Comparison of ENCODE assay signal across 26 cellular contexts in the genomic region with DNA sequence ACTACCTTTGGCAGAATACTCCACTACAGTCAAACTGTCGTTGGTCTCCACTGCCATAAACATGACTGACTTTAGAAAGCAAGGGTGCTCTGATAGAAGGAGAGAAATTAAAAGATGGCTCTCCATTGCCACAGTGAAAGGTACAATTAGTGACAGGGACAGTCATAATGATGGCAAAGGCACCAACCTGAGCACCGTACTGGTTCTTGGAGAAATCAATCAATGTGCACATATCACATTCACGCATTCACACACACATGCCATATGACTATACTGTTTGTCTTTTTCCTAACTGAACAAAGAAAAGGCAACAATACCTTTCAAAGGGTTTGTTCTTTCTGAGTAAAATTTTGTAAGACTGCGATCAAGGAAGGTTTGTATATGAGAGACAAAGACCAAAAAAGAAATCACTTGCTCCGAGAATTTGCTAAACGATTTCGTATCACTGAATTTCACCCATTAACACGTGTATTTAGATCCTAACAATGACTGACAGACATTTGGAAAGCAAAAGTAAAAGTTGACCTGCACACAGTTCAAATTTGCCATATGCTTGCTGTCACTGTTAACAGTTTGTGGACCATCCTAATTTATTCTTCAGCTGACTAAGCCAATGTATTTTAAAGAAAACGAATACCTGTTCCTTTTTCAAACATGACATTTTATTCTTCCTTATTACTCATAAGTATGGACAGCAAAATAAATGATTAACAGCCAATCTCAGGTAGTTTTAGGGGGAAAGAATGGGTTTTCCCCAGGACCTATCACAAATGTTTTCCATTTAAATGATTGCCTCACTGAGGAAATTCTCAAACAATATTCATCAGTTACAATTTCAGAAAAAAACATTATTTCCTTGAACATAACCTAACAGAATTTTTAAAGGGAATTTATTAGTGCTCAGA.
A peak's percentile ranks its signal among the peaks of the same experiment; 100 is the strongest.
DNase-seq lines count a peak whose midpoint lies in the region; ATAC-seq and TF ChIP-seq lines count a peak whose summit lies in the region.
"Had no signal": no experiment of that assay in that cellular context is flagged by ENCODE, and none has a peak within 500 bp of the region (broad histone marks: within the 10 kb centered on the region; RNA-seq: fewer than 3 reads in every experiment).

No MANE protein-coding gene starts in this region.

- H3K27me3 ChIP-seq in brain microvascular endothelial cell (replicated peaks), result no peaks in the 10 kb centered on the region
- H3K27me3 ChIP-seq: BE2C, colonic mucosa, left lung, sigmoid colon, testis had no signal

- H3K9me3 Mint-ChIP-seq in activated T-cell treated with anti-CD3 and anti-CD28 coated beads, Interleukin-2, amount 50 U/mL, for 24 hours, result peaks cover 12% of the 10 kb centered on the region
- peaks cover 5% of the 10 kb centered on the region for H3K9me3 Mint-ChIP-seq in activated B cell treated with CpG ODN at 0.5 μM for 24 hours
- H3K9me3 Mint-ChIP-seq in stimulated activated naive B cell treated with anti-CD40 and anti-IgM and Interleukin-4, amounts not matched to agents 10 μg/mL and 1 μg/mL and 100 μg/mL, for 72 hours, result peaks cover 5 to 8% of the 10 kb centered on the region in 2 donors

- intact Hi-C loops in activated B cell treated with CpG ODN at 0.5 μM for 24 hours (cut with micrococcal nuclease), result loop anchor here (1.0 kb wide), 1 partner anchor 144 kb away; no protein-coding TSS in a partner anchor

- H3K36me3 ChIP-seq in brain microvascular endothelial cell (replicated peaks), result no peaks in the 10 kb centered on the region
- H3K36me3 ChIP-seq: BE2C, colonic mucosa, left lung, sigmoid colon, WERI-Rb-1 had no signal

- H3K27ac ChIP-seq in brain microvascular endothelial cell, result no peak overlapping the region
- H3K27ac ChIP-seq: colonic mucosa, left lung, sigmoid colon, SK-N-MC, testis, WERI-Rb-1 had no signal

- DNase-seq in activated T-cell treated with anti-CD3 and anti-CD28 coated beads, Interleukin-2, amount 50 U/mL, for 24 hours, result no peak
- DNase-seq in activated T-cell treated with anti-CD3 and anti-CD28 coated beads for 4 hours (no peak), activated B cell treated with CpG ODN at 0.5 μM for 24 hours (no peak), NOMO-1 (lab: John Stamatoyannopoulos, UW; ENCODE audit: unreplicated experiment in 2 of 2) (no peak), brain microvascular endothelial cell (no peak)
- no peak for DNase-seq in stimulated activated naive B cell treated with anti-CD40 and anti-IgM and Interleukin-4, amounts not matched to agents 10 μg/mL and 1 μg/mL and 100 μg/mL, for 72 hours
- DNase-seq: activated CD4-positive, alpha-beta memory T cell treated with anti-CD3 and anti-CD28 coated beads for 36 hours; BE2C; colonic mucosa; endodermal cell; H9; left lung; NCI-H146; NCI-H2227 treated with DMSO at 0.1 percent for 48 hours; NCI-H82; nephron progenitor cell; RPMI8226; sigmoid colon; testis; WERI-Rb-1 had no signal

- POLR2A ChIA-PET in activated B cell treated with CpG ODN at 0.5 μM for 24 hours (lab: Charles Lee), result no interaction called here

- peaks cover 25% of the 10 kb centered on the region for H3K4me1 Mint-ChIP-seq in activated T-cell treated with anti-CD3 and anti-CD28 coated beads, Interleukin-2, amount 50 U/mL, for 24 hours (ENCODE audit: low read depth)
- H3K4me1 Mint-ChIP-seq in activated B cell treated with CpG ODN at 0.5 μM for 24 hours, result peaks cover 19% of the 10 kb centered on the region
- H3K4me1 Mint-ChIP-seq in stimulated activated naive B cell treated with anti-CD40 and anti-IgM and Interleukin-4, amounts not matched to agents 10 μg/mL and 1 μg/mL and 100 μg/mL, for 72 hours, result peaks cover 3 to 15% of the 10 kb centered on the region in 2 donors
- H3K4me1 Mint-ChIP-seq: mesothelial cell of epicardium had no signal

- TF ChIP-seq CTCF in activated B cell treated with CpG ODN at 0.5 μM for 24 hours (IDR thresholded peaks at IDR 0.05) (no peak), brain microvascular endothelial cell (IDR thresholded peaks at IDR 0.05; ENCODE audit: low read depth, low read length, missing control alignments) (no peak)

- in situ Hi-C loops in brain microvascular endothelial cell (cut with HindIII; ENCODE audit: low pct_ligation_motif_present, low sequenced_read_pairs), result no loop called here

- H3K36me3 Mint-ChIP-seq in activated T-cell treated with anti-CD3 and anti-CD28 coated beads, Interleukin-2, amount 50 U/mL, for 24 hours (ENCODE audit: low read depth), result no peaks in the 10 kb centered on the region
- H3K36me3 Mint-ChIP-seq in activated B cell treated with CpG ODN at 0.5 μM for 24 hours (ENCODE audit: low read depth), result no peaks in the 10 kb centered on the region
- H3K36me3 Mint-ChIP-seq in stimulated activated naive B cell treated with anti-CD40 and anti-IgM and Interleukin-4, amounts not matched to agents 10 μg/mL and 1 μg/mL and 100 μg/mL, for 72 hours, result no peaks in the 10 kb centered on the region
- H3K36me3 Mint-ChIP-seq: activated CD4-positive, alpha-beta memory T cell treated with anti-CD3 and anti-CD28 coated beads for 36 hours; IgD-negative memory B cell had no signal

- peaks cover 5% of the 10 kb centered on the region for H3K27me3 Mint-ChIP-seq in activated T-cell treated with anti-CD3 and anti-CD28 coated beads, Interleukin-2, amount 50 U/mL, for 24 hours
- no peaks in the 10 kb centered on the region for H3K27me3 Mint-ChIP-seq in activated B cell treated with CpG ODN at 0.5 μM for 24 hours
- no peaks in the 10 kb centered on the region for H3K27me3 Mint-ChIP-seq in stimulated activated naive B cell treated with anti-CD40 and anti-IgM and Interleukin-4, amounts not matched to agents 10 μg/mL and 1 μg/mL and 100 μg/mL, for 72 hours
- H3K27me3 Mint-ChIP-seq: IgD-negative memory B cell had no signal

- CTCF ChIA-PET in activated B cell treated with CpG ODN at 0.5 μM for 24 hours (lab: Charles Lee), result no interaction called here

- ATAC-seq in HG02678 (IDR thresholded peaks at IDR 0.05; ENCODE audit: unreplicated experiment) (peak; percentile 66), activated B cell treated with CpG ODN at 0.5 μM for 24 hours (ENCODE audit: low read depth) (peak; percentile 57), HG03442 (IDR thresholded peaks at IDR 0.05; ENCODE audit: unreplicated experiment) (no peak)
- ATAC-seq in stimulated activated naive B cell treated with anti-CD40 and anti-IgM and Interleukin-4, amounts not matched to agents 10 μg/mL and 1 μg/mL and 100 μg/mL, for 72 hours (replicated peaks), result peak; percentile 38 to 61
- ATAC-seq: left lung had no signal

- H3K4me3 Mint-ChIP-seq in activated T-cell treated with anti-CD3 and anti-CD28 coated beads, Interleukin-2, amount 50 U/mL, for 24 hours, result no peak overlapping the region
- peak overlapping the region; percentile 9 for H3K4me3 Mint-ChIP-seq in activated B cell treated with CpG ODN at 0.5 μM for 24 hours
- no peak overlapping the region for H3K4me3 Mint-ChIP-seq in stimulated activated naive B cell treated with anti-CD40 and anti-IgM and Interleukin-4, amounts not matched to agents 10 μg/mL and 1 μg/mL and 100 μg/mL, for 72 hours
- H3K4me3 Mint-ChIP-seq: activated CD4-positive, alpha-beta memory T cell treated with anti-CD3 and anti-CD28 coated beads for 36 hours; activated T-helper 1 cell treated with anti-CD3 and anti-CD28 coated beads, Interleukin-12 subunit alpha, Interleukin-12 subunit beta, Interleukin-2, Interleukin-4 antibody, amounts not matched to agents 30 ng/mL and 10 ng/mL and 1 ng/mL, durations not matched to agents 14 hours and 24 hours and 36 hours; endodermal cell; H9; IgD-negative memory B cell; mesothelial cell of epicardium; nephron progenitor cell had no signal

- H3K4me3 ChIP-seq in brain microvascular endothelial cell (ENCODE audit: low read depth, low read length), result no peak overlapping the region
- H3K4me3 ChIP-seq: colonic mucosa, left lung, sigmoid colon, SK-N-MC, testis had no signal

- peak overlapping the region; percentile 17 for H3K27ac Mint-ChIP-seq in activated T-cell treated with anti-CD3 and anti-CD28 coated beads, Interleukin-2, amount 50 U/mL, for 24 hours
- H3K27ac Mint-ChIP-seq in activated B cell treated with CpG ODN at 0.5 μM for 24 hours, result peak overlapping the region; percentile 28
- H3K27ac Mint-ChIP-seq in stimulated activated naive B cell treated with anti-CD40 and anti-IgM and Interleukin-4, amounts not matched to agents 10 μg/mL and 1 μg/mL and 100 μg/mL, for 72 hours, result peak overlapping the region; percentile 20
- H3K27ac Mint-ChIP-seq: activated CD4-positive, alpha-beta memory T cell treated with anti-CD3 and anti-CD28 coated beads for 36 hours; activated T-helper 1 cell treated with anti-CD3 and anti-CD28 coated beads, Interleukin-12 subunit alpha, Interleukin-12 subunit beta, Interleukin-2, Interleukin-4 antibody, amounts not matched to agents 30 ng/mL and 10 ng/mL and 1 ng/mL, durations not matched to agents 14 hours and 24 hours and 36 hours; endodermal cell; H9; IgD-negative memory B cell; mesothelial cell of epicardium; nephron progenitor cell had no signal
